Comparison of ENCODE assay signal across 26 cellular contexts in the genomic region with DNA sequence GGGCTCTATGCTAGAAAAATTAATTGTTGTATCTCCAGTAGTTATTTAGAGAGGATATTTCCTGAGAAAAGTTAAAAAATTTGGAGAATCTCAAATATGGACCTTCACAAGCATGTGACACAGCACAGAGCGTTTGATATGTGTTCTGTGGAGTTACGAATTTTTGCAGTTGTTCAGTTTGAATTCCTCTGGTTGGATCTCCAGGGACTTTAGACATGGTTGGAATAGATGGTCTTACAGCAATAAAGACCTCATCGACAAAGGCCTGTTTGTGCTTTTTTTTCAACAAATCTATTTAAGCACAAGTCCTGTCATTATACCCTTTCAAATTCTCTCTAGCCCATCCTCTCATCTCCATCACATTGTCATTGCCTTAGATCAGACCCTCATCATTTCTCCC.
"Had no signal": no experiment of that assay in that cellular context is flagged by ENCODE, and none has a peak within 500 bp of the region (broad histone marks: within the 10 kb centered on the region; RNA-seq: fewer than 3 reads in every experiment).

No MANE protein-coding gene starts in this region.

- H3K4me3 Mint-ChIP-seq: effector memory CD8-positive, alpha-beta T cell; memory B cell; naive thymus-derived CD4-positive, alpha-beta T cell; nephron; neural progenitor cell; stimulated activated memory B cell treated with anti-CD40 and anti-IgM and Interleukin-4, amounts not matched to agents 10 μg/mL and 1 μg/mL and 100 μg/mL, for 72 hours; stimulated activated naive CD8-positive, alpha-beta T cell treated with anti-CD3 and anti-CD28 coated beads, Interleukin-15, Interleukin-2, amounts not matched to agents 100 ng/mL and 50 ng/mL, for 24 hours had no signal

- H3K4me1 ChIP-seq: neural progenitor cell, psoas muscle, tibial nerve, uterus had no signal

- H3K4me1 Mint-ChIP-seq: memory B cell; naive thymus-derived CD4-positive, alpha-beta T cell; nephron; neural progenitor cell; stimulated activated memory B cell treated with anti-CD40 and anti-IgM and Interleukin-4, amounts not matched to agents 10 μg/mL and 1 μg/mL and 100 μg/mL, for 72 hours had no signal

- H3K36me3 ChIP-seq: esophagus squamous epithelium, lower lobe of right lung, neural progenitor cell, sigmoid colon, spleen, thoracic aorta, tibial nerve, upper lobe of left lung, uterus had no signal

- H3K4me2 ChIP-seq: neural progenitor cell had no signal

- H3K27me3 Mint-ChIP-seq: stimulated activated memory B cell treated with anti-CD40 and anti-IgM and Interleukin-4, amounts not matched to agents 10 μg/mL and 1 μg/mL and 100 μg/mL, for 72 hours had no signal

- H3K9me3 Mint-ChIP-seq: effector memory CD8-positive, alpha-beta T cell; stimulated activated memory B cell treated with anti-CD40 and anti-IgM and Interleukin-4, amounts not matched to agents 10 μg/mL and 1 μg/mL and 100 μg/mL, for 72 hours; stimulated activated naive CD8-positive, alpha-beta T cell treated with anti-CD3 and anti-CD28 coated beads, Interleukin-15, Interleukin-2, amounts not matched to agents 100 ng/mL and 50 ng/mL, for 24 hours had no signal

- H3K9ac ChIP-seq: neural progenitor cell had no signal

- ATAC-seq: effector memory CD8-positive, alpha-beta T cell; left ventricle myocardium superior; lower lobe of right lung; naive thymus-derived CD4-positive, alpha-beta T cell; psoas muscle; right cardiac atrium; stimulated activated memory B cell treated with anti-CD40 and anti-IgM and Interleukin-4, amounts not matched to agents 10 μg/mL and 1 μg/mL and 100 μg/mL, for 72 hours had no signal

- H3K4me3 ChIP-seq: coronary artery, esophagus squamous epithelium, lower lobe of right lung, neural progenitor cell, psoas muscle, sigmoid colon, skin epidermis, spleen, thoracic aorta, tibial nerve, upper lobe of left lung, uterus had no signal

- H3K27ac Mint-ChIP-seq: effector memory CD8-positive, alpha-beta T cell; memory B cell; naive thymus-derived CD4-positive, alpha-beta T cell; nephron; neural progenitor cell; stimulated activated memory B cell treated with anti-CD40 and anti-IgM and Interleukin-4, amounts not matched to agents 10 μg/mL and 1 μg/mL and 100 μg/mL, for 72 hours; stimulated activated naive CD8-positive, alpha-beta T cell treated with anti-CD3 and anti-CD28 coated beads, Interleukin-15, Interleukin-2, amounts not matched to agents 100 ng/mL and 50 ng/mL, for 24 hours had no signal

- H3K27ac ChIP-seq: coronary artery, esophagus squamous epithelium, lower lobe of right lung, neural progenitor cell, psoas muscle, sigmoid colon, skin epidermis, spleen, thoracic aorta, tibial nerve, upper lobe of left lung, uterus had no signal

- H3K27me3 ChIP-seq: esophagus squamous epithelium, neural progenitor cell, sigmoid colon, spleen, tibial nerve, upper lobe of left lung, uterus had no signal

- H3K36me3 Mint-ChIP-seq: memory B cell; naive thymus-derived CD4-positive, alpha-beta T cell; neural progenitor cell; stimulated activated memory B cell treated with anti-CD40 and anti-IgM and Interleukin-4, amounts not matched to agents 10 μg/mL and 1 μg/mL and 100 μg/mL, for 72 hours had no signal

- H2AFZ ChIP-seq: neural progenitor cell had no signal

- FAIRE-seq: endometrium, frontal cortex, keratinocyte had no signal

- H3K9me3 ChIP-seq: esophagus squamous epithelium, lower lobe of right lung, sigmoid colon, thoracic aorta, upper lobe of left lung, uterus had no signal

- DNase-seq: dermis blood vessel endothelial cell; effector memory CD8-positive, alpha-beta T cell; erythroblast; esophagus squamous epithelium; left ventricle myocardium superior; lower lobe of right lung; naive thymus-derived CD4-positive, alpha-beta T cell; psoas muscle; right cardiac atrium; sigmoid colon; spleen; stimulated activated CD4-positive, alpha-beta T cell treated with anti-CD3 and anti-CD28 coated beads, Interleukin-4, amount 100 ng/mL, for 4 hours; upper lobe of left lung; uterus had no signal
